12 cellular contexts compared by ENCODE assay signal in the genomic region with DNA sequence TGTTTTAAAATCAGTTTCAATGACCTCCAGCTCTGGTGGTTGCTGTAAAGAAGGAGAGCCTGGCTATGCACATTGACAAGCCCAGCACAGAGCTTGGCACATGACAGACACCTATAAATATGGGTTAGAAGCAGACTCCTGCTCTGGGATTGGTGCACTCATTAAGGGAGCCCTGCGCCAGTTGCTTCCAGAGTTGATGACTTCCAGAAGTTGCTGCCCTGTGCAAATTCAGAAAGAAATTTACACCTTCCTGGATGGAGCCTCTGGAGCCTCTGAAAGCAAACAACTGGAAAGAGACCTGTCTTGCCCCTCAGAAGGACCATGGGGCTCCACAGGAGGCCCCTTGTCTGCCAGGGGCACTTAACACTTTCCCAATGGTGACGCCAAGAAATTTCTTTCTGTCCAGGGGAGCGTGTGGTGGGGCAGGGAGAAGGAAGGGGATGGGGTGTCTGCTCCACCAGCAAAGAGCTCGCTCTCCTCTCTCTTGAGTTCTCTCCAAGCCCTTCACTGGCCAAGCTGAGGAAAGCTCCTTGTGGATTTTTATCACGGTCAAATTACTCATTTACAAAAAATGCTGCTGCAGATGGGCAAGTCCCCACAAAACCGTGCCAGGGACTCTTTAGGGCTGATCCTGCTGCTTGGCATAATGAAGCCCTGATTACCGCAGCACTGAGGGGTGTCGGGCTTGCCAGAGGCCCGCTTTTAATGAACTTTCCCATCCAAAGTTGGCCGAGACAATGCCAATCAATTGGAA.
DNase-seq lines count a peak whose midpoint lies in the region; ATAC-seq and TF ChIP-seq lines count a peak whose summit lies in the region.
"Had no signal": no experiment of that assay in that cellular context is flagged by ENCODE, and none has a peak within 500 bp of the region (broad histone marks: within the 10 kb centered on the region; RNA-seq: fewer than 3 reads in every experiment).

No MANE protein-coding gene starts in this region.

- TF ChIP-seq POLR2A in body of pancreas (IDR thresholded peaks at IDR 0.05): no peak

- CTCF ChIA-PET in AG04449 (lab: Yijun Ruan, JAX): interaction anchor here (1.1 kb wide), 1 partner anchor 12 kb away, joined by 3 read pairs; no protein-coding TSS in a partner anchor

- POLR2A ChIA-PET in AG04449 (lab: Yijun Ruan, JAX): interaction anchor here (0.6 to 0.7 kb wide), 3 partner anchors 57 to 660 kb away, joined by 3 read pairs; no protein-coding TSS in a partner anchor

- H3K36me3 ChIP-seq in body of pancreas (replicated peaks in 1 of 2; ENCODE audit: insufficient read depth in 1 of 2, low read depth in 2 of 2) (no peaks in the 10 kb centered on the region), left lung (no peaks in the 10 kb centered on the region)

- H3K36me3 Mint-ChIP-seq in HFFc6 (ENCODE audit: low read depth): no peaks in the 10 kb centered on the region
- no peaks in the 10 kb centered on the region for H3K36me3 Mint-ChIP-seq in activated T-cell treated with anti-CD3 and anti-CD28 coated beads, Interleukin-2, amount 50 U/mL, for 24 hours (ENCODE audit: low read depth)
- H3K36me3 Mint-ChIP-seq: activated naive CD4-positive, alpha-beta T cell treated with anti-CD3 and anti-CD28 coated beads, Interleukin-2, amount 50 U/mL, for 24 hours had no signal

- TF ChIP-seq CTCF in AG04449 (IDR thresholded peaks at IDR 0.05; ENCODE audit: insufficient read depth, low read length, missing control alignments) (no peak), HFFc6 (IDR thresholded peaks at IDR 0.05) (no peak), body of pancreas (IDR thresholded peaks at IDR 0.05) (no peak), left lung (IDR thresholded peaks at IDR 0.05) (no peak)

- DNase-seq in AG04449 (ENCODE audit: low read depth, low spot score) (peak; percentile 56), HFFc6 (peak; percentile 74), body of pancreas (peak in 2 of 4 donors; percentile 15 to 16), left lung (no peak), KBM-7 (no peak), cerebellar nuclear complex (lab: John Stamatoyannopoulos, UW) (no peak)
- DNase-seq in activated T-cell treated with anti-CD3 and anti-CD28 coated beads, Interleukin-2, amount 50 U/mL, for 24 hours: no peak
- no peak for DNase-seq in activated naive CD4-positive, alpha-beta T cell (lab: John Stamatoyannopoulos, UW)
- DNase-seq: activated CD4-positive, alpha-beta T cell treated with anti-CD3 and anti-CD28 coated beads, Interleukin-2, amount 50 U/mL, for 48 hours; NCI-H146; small intestine had no signal

- H3K27me3 Mint-ChIP-seq in HFFc6 (ENCODE audit: insufficient read depth): peaks cover 2% of the 10 kb centered on the region
- H3K27me3 Mint-ChIP-seq in activated T-cell treated with anti-CD3 and anti-CD28 coated beads, Interleukin-2, amount 50 U/mL, for 24 hours: no peaks in the 10 kb centered on the region
- H3K27me3 Mint-ChIP-seq: activated naive CD4-positive, alpha-beta T cell treated with anti-CD3 and anti-CD28 coated beads, Interleukin-2, amount 50 U/mL, for 24 hours had no signal

- H3K4me3 ChIP-seq in AG04449 (ENCODE audit: low read depth, low read length): peak overlapping the region; percentile 32
- no peak overlapping the region for H3K4me3 ChIP-seq in body of pancreas
- no peak overlapping the region for H3K4me3 ChIP-seq in left lung

- in situ Hi-C loops in KBM-7 (cut with MboI; ENCODE audit: low pct_unique_long_range_greater_than_20kb, low sequenced_read_pairs): no loop called here

- WGBS in body of pancreas, 2 donors: 47 to 48% methylated on average over 9 to 10 of the region's 10 CpGs

- peak overlapping the region; percentile 68 for H3K4me3 Mint-ChIP-seq in HFFc6
- no peak overlapping the region for H3K4me3 Mint-ChIP-seq in activated T-cell treated with anti-CD3 and anti-CD28 coated beads, Interleukin-2, amount 50 U/mL, for 24 hours
- H3K4me3 Mint-ChIP-seq: activated naive CD4-positive, alpha-beta T cell treated with anti-CD3 and anti-CD28 coated beads, Interleukin-2, amount 50 U/mL, for 24 hours had no signal

- peaks cover 32% of the 10 kb centered on the region for H3K4me1 Mint-ChIP-seq in HFFc6 (ENCODE audit: low read depth)
- H3K4me1 Mint-ChIP-seq in activated T-cell treated with anti-CD3 and anti-CD28 coated beads, Interleukin-2, amount 50 U/mL, for 24 hours (ENCODE audit: low read depth): no peaks in the 10 kb centered on the region
- H3K4me1 Mint-ChIP-seq: activated naive CD4-positive, alpha-beta T cell treated with anti-CD3 and anti-CD28 coated beads, Interleukin-2, amount 50 U/mL, for 24 hours had no signal

- no peak overlapping the region for H3K27ac ChIP-seq in body of pancreas
- no peak overlapping the region for H3K27ac ChIP-seq in left lung

- H3K9me3 ChIP-seq in body of pancreas (no peaks in the 10 kb centered on the region), left lung (peaks cover 0 to under 1% of the 10 kb centered on the region in 2 donors)

- peak; percentile 50 for ATAC-seq in body of pancreas
- ATAC-seq in left lung: peak; percentile 40

- peak overlapping the region; percentile 36 for H3K27ac Mint-ChIP-seq in HFFc6
- no peak overlapping the region for H3K27ac Mint-ChIP-seq in activated T-cell treated with anti-CD3 and anti-CD28 coated beads, Interleukin-2, amount 50 U/mL, for 24 hours
- H3K27ac Mint-ChIP-seq: activated naive CD4-positive, alpha-beta T cell treated with anti-CD3 and anti-CD28 coated beads, Interleukin-2, amount 50 U/mL, for 24 hours had no signal

- H3K4me1 ChIP-seq in body of pancreas (peaks cover 8% of the 10 kb centered on the region), left lung (no peaks in the 10 kb centered on the region)

- H3K27me3 ChIP-seq in body of pancreas: no peaks in the 10 kb centered on the region
- H3K27me3 ChIP-seq in left lung: no peaks in the 10 kb centered on the region

- intact Hi-C loops in body of pancreas (cut with DNase I) (no loop called here), left lung (cut with DNase I) (no loop called here)

- no peaks in the 10 kb centered on the region for H3K9me3 Mint-ChIP-seq in HFFc6
- H3K9me3 Mint-ChIP-seq in activated T-cell treated with anti-CD3 and anti-CD28 coated beads, Interleukin-2, amount 50 U/mL, for 24 hours: no peaks in the 10 kb centered on the region
- H3K9me3 Mint-ChIP-seq: activated naive CD4-positive, alpha-beta T cell treated with anti-CD3 and anti-CD28 coated beads, Interleukin-2, amount 50 U/mL, for 24 hours had no signal

Comparison
In these comparisons a context has a peak if more than half of its experiments do, and no peak if none do; other contexts are left out.
1. DNase-seq: peak in AG04449 (single experiment) and HFFc6 (single experiment); none in left lung (0 of 2), KBM-7 (single experiment), cerebellar nuclear complex (0 of 2), activated T-cell treated with anti-CD3 and anti-CD28 coated beads, Interleukin-2, amount 50 U/mL, for 24 hours (single experiment) and activated naive CD4-positive, alpha-beta T cell (0 of 4).